Comparison of ENCODE assay signal across 27 cellular contexts in the genomic region with DNA sequence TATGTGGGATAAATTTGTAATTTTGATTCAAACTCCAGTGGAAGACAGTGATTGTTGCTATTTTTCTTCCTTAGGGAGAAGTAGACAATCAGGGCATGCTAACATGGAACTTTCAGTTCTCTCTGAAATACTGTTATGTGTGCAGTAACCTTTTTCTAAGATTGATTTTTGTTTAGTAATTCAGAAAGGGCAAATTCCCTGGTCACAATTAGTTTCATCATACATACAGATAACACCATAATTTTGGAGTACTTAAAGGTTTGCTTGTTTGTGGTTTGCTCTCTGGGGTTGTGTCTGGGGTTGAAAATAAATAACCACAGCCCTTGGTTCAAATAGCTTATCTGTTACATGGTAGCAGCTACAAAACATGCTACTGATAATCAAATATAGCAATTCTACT. TPM values are rescaled to one million over a fixed set of nuclear protein-coding genes. Genes with fewer than 3 reads are reported as not detected.
"Had no signal": no experiment of that assay in that cellular context is flagged by ENCODE, and none has a peak within 500 bp of the region (broad histone marks: within the 10 kb centered on the region; RNA-seq: fewer than 3 reads in every experiment).

No MANE protein-coding gene starts in this region.

- ATAC-seq: esophagus mucosa; gastrocnemius medialis; mucosa of descending colon; natural killer cell treated with Interleukin-12 subunit alpha and Interleukin-12 subunit beta and Interleukin-15 and Interleukin-18, amount 100 ng/mL, for 72 hours; psoas muscle; right cardiac atrium; stimulated activated naive B cell treated with anti-CD40 and anti-IgM and Interleukin-4, amounts not matched to agents 10 μg/mL and 1 μg/mL and 100 μg/mL, for 72 hours had no signal

- H3K27me3 Mint-ChIP-seq: dendritic cell treated with granulocyte-macrophage colony-stimulating factor and Interleukin-4, amounts not matched to agents 40 ng/mL and 50 ng/mL, for 4 days; naive B cell; natural killer cell treated with Interleukin-12 subunit alpha and Interleukin-12 subunit beta and Interleukin-15 and Interleukin-18, amount 100 ng/mL, for 72 hours; stimulated activated naive B cell treated with anti-CD40 and anti-IgM and Interleukin-4, amounts not matched to agents 10 μg/mL and 1 μg/mL and 100 μg/mL, for 72 hours; stimulated activated naive CD8-positive, alpha-beta T cell treated with anti-CD3 and anti-CD28 coated beads, Interleukin-15, Interleukin-2, amounts not matched to agents 100 ng/mL and 50 ng/mL, for 24 hours had no signal

- H3K4me1 ChIP-seq: colonic mucosa, gastrocnemius medialis, neural progenitor cell, parathyroid adenoma, psoas muscle had no signal

- DNase-seq: colonic mucosa; effector CD8-positive, alpha-beta T cell; endodermal cell; foreskin fibroblast; gastrocnemius medialis; head of caudate nucleus; mesenchymal stem cell; mucosa of descending colon; naive B cell; psoas muscle; right cardiac atrium; stimulated activated CD4-positive, alpha-beta T cell treated with anti-CD3 and anti-CD28 coated beads, Interleukin-15, amount 100 ng/mL, for 24 hours; stimulated activated CD4-positive, alpha-beta T cell treated with anti-CD3 and anti-CD28 coated beads, Interleukin-2, amount 100 ng/mL, for 48 hours; stimulated activated naive B cell treated with anti-CD40 and anti-IgM and Interleukin-4, amounts not matched to agents 10 μg/mL and 1 μg/mL and 100 μg/mL, for 72 hours; upper lobe of left lung had no signal

- H3K9me3 ChIP-seq: colonic mucosa, gastrocnemius medialis, mucosa of descending colon, psoas muscle, thoracic aorta, tibial nerve, upper lobe of left lung had no signal

- H3K27me3 ChIP-seq: colonic mucosa, gastrocnemius medialis, neural progenitor cell, tibial nerve, upper lobe of left lung had no signal

- FAIRE-seq: keratinocyte had no signal

- H3K36me3 ChIP-seq: colonic mucosa, gastrocnemius medialis, neural progenitor cell, thoracic aorta, tibial nerve, upper lobe of left lung had no signal

- H3K27ac Mint-ChIP-seq: dendritic cell treated with granulocyte-macrophage colony-stimulating factor and Interleukin-4, amounts not matched to agents 40 ng/mL and 50 ng/mL, for 4 days; endodermal cell; mesothelial cell of epicardium; naive B cell; natural killer cell treated with Interleukin-12 subunit alpha and Interleukin-12 subunit beta and Interleukin-15 and Interleukin-18, amount 100 ng/mL, for 72 hours; neural progenitor cell; stimulated activated naive B cell treated with anti-CD40 and anti-IgM and Interleukin-4, amounts not matched to agents 10 μg/mL and 1 μg/mL and 100 μg/mL, for 72 hours; stimulated activated naive CD8-positive, alpha-beta T cell treated with anti-CD3 and anti-CD28 coated beads, Interleukin-15, Interleukin-2, amounts not matched to agents 100 ng/mL and 50 ng/mL, for 24 hours had no signal

- H3K9me3 Mint-ChIP-seq: dendritic cell treated with granulocyte-macrophage colony-stimulating factor and Interleukin-4, amounts not matched to agents 40 ng/mL and 50 ng/mL, for 4 days; endodermal cell; mesothelial cell of epicardium; naive B cell; natural killer cell treated with Interleukin-12 subunit alpha and Interleukin-12 subunit beta and Interleukin-15 and Interleukin-18, amount 100 ng/mL, for 72 hours; neural progenitor cell; stimulated activated naive B cell treated with anti-CD40 and anti-IgM and Interleukin-4, amounts not matched to agents 10 μg/mL and 1 μg/mL and 100 μg/mL, for 72 hours; stimulated activated naive CD8-positive, alpha-beta T cell treated with anti-CD3 and anti-CD28 coated beads, Interleukin-15, Interleukin-2, amounts not matched to agents 100 ng/mL and 50 ng/mL, for 24 hours had no signal

- H2AFZ ChIP-seq: neural progenitor cell, parathyroid adenoma had no signal

- H3K4me2 ChIP-seq: neural progenitor cell had no signal

- H3K27ac ChIP-seq: colonic mucosa, epithelial cell of prostate, gastrocnemius medialis, neural progenitor cell, parathyroid adenoma, psoas muscle, skin epidermis, thoracic aorta, upper lobe of left lung had no signal

- H3K79me2 ChIP-seq: parathyroid adenoma had no signal

- H3K4me1 Mint-ChIP-seq: naive B cell; stimulated activated naive B cell treated with anti-CD40 and anti-IgM and Interleukin-4, amounts not matched to agents 10 μg/mL and 1 μg/mL and 100 μg/mL, for 72 hours had no signal

- H3K4me3 Mint-ChIP-seq: dendritic cell treated with granulocyte-macrophage colony-stimulating factor and Interleukin-4, amounts not matched to agents 40 ng/mL and 50 ng/mL, for 4 days; endodermal cell; mesothelial cell of epicardium; naive B cell; natural killer cell treated with Interleukin-12 subunit alpha and Interleukin-12 subunit beta and Interleukin-15 and Interleukin-18, amount 100 ng/mL, for 72 hours; neural progenitor cell; stimulated activated naive B cell treated with anti-CD40 and anti-IgM and Interleukin-4, amounts not matched to agents 10 μg/mL and 1 μg/mL and 100 μg/mL, for 72 hours; stimulated activated naive CD8-positive, alpha-beta T cell treated with anti-CD3 and anti-CD28 coated beads, Interleukin-15, Interleukin-2, amounts not matched to agents 100 ng/mL and 50 ng/mL, for 24 hours had no signal

- H3K36me3 Mint-ChIP-seq: mesothelial cell of epicardium; naive B cell; natural killer cell treated with Interleukin-12 subunit alpha and Interleukin-12 subunit beta and Interleukin-15 and Interleukin-18, amount 100 ng/mL, for 72 hours; neural progenitor cell; stimulated activated naive B cell treated with anti-CD40 and anti-IgM and Interleukin-4, amounts not matched to agents 10 μg/mL and 1 μg/mL and 100 μg/mL, for 72 hours had no signal

- H3K9ac ChIP-seq: neural progenitor cell, parathyroid adenoma had no signal

- H3K4me3 ChIP-seq: colonic mucosa, gastrocnemius medialis, mucosa of descending colon, neural progenitor cell, psoas muscle, skin epidermis, thoracic aorta, tibial nerve, upper lobe of left lung had no signal

RNA-seq across cellular contexts. Expression of gene ADGRG6, which starts 34.4 kb away (rescaled TPM):
- total RNA-seq: natural killer cell treated with Interleukin-12 subunit alpha and Interleukin-12 subunit beta and Interleukin-15 and Interleukin-18, amount 100 ng/mL, for 72 hours had no signal
